In genomic region chr11:28107726-28108618, GRCh38 we compare ENCODE assay signal across 8 cellular contexts. TPM values are rescaled to one million over a fixed set of nuclear protein-coding genes. Genes with fewer than 3 reads are reported as not detected.
DNase-seq lines count a peak whose midpoint lies in the region; ATAC-seq lines count a peak whose summit lies in the region.

Gene KIF18A, minus strand, starts transcription at chr11:28108156. Its CDS starts 10,209 bp downstream, at chr11:28097947.
Gene METTL15, plus strand, starts transcription at chr11:28108388. Its CDS starts 4,947 bp downstream, at chr11:28113335.

- no peaks in the 10 kb centered on the region for H3K36me3 Mint-ChIP-seq in IgD-negative memory B cell

- ATAC-seq in GM21529 (IDR thresholded peaks at IDR 0.05; ENCODE audit: unreplicated experiment), result peak; percentile 91

- DNase-seq in DMS 273 treated with DMSO at 0.1 percent for 48 hours (lab: John Stamatoyannopoulos, UW), result peak; percentile 92
- DNase-seq in OCI-M2 (lab: John Stamatoyannopoulos, UW; ENCODE audit: unreplicated experiment), result peak; percentile 65
- DNase-seq in activated T-cell treated with anti-CD3 and anti-CD28 coated beads for 4 hours, result peak; percentile 90
- DNase-seq in epithelial cell of prostate (ENCODE audit: low read depth, low spot score), result peak; percentile 90
- peak; percentile 99 for DNase-seq in mucosa of gallbladder (ENCODE audit: low spot score)
- peak; percentile 89 to 93 for DNase-seq in stimulated activated CD8-positive, alpha-beta memory T cell treated with anti-CD3 and anti-CD28 coated beads, Interleukin-4, amount 100 ng/mL, for 4 hours (ENCODE audit: low read depth in 2 of 2, low spot score in 1 of 2)

- no peaks in the 10 kb centered on the region for H3K9me3 Mint-ChIP-seq in IgD-negative memory B cell

- H3K4me1 Mint-ChIP-seq in IgD-negative memory B cell, result peaks cover 40 to 50% (median 49%) of the 10 kb centered on the region in 3 donors

- peak within 1 kb of the TSS; percentile 94 to 99 (median 99) for H3K27ac Mint-ChIP-seq in IgD-negative memory B cell

- H3K27me3 Mint-ChIP-seq in IgD-negative memory B cell, result no peaks in the 10 kb centered on the region

- H3K4me3 Mint-ChIP-seq in IgD-negative memory B cell, result peak within 1 kb of the TSS; percentile 91 to 99 (median 97)

- peak within 1 kb of the TSS; percentile 75 for H3K27ac ChIP-seq in epithelial cell of prostate

RNA-seq across cellular contexts. Expression of gene KIF18A, which starts in this region (rescaled TPM):
- polyA plus RNA-seq in IgD-negative memory B cell, result 1.4 TPM
- total RNA-seq in mucosa of gallbladder, result 1.0 TPM

RNA-seq across cellular contexts. Expression of gene METTL15, which starts in this region (rescaled TPM):
- polyA plus RNA-seq in IgD-negative memory B cell, result 4.8 TPM
- total RNA-seq in mucosa of gallbladder, result 11.4 TPM

Comparison
In these comparisons a context has a peak if more than half of its experiments do, and no peak if none do; other contexts are left out.
1. Peak in every context shown above with its lines: DNase-seq, ATAC-seq and H3K27ac ChIP-seq.